In genomic region chr16:19776565-19776964, GRCh38 we compare ENCODE assay signal across 1 cellular context.
TF ChIP-seq lines count a peak whose summit lies in the region.

No MANE protein-coding gene starts in this region.

TF ChIP-seq in HEK293, 187 proteins besides CTCF, POLR2A, EP300 and RAD21:
- TF ChIP-seq ATF2 (tag by site-specific recombination; IDR thresholded peaks at IDR 0.05; ENCODE audit: low read depth) = peak; percentile 57; the same call in 1 of the 2 replicates
- peak; percentile 20; the same call in 1 of the 2 replicates for TF ChIP-seq ZBTB6 (tag by site-specific recombination; IDR thresholded peaks at IDR 0.05)
- TF ChIP-seq GLI4 (tag by site-specific recombination; IDR thresholded peaks at IDR 0.05) = no peak
TF ChIP-seq in HEK293: peak in this region for 2.
